Comparison of ENCODE assay signal across 24 cellular contexts in genomic region chr1:213446496-213446895, GRCh38.
"Had no signal": no experiment of that assay in that cellular context is flagged by ENCODE, and none has a peak within 500 bp of the region (broad histone marks: within the 10 kb centered on the region; RNA-seq: fewer than 3 reads in every experiment).

No MANE protein-coding gene starts in this region.

- H3K27ac ChIP-seq: neural progenitor cell, ovary, parathyroid adenoma, psoas muscle, right lobe of liver, sigmoid colon, stomach, thoracic aorta, thyroid gland, tibial nerve, upper lobe of left lung, vagina had no signal

- H3K27me3 ChIP-seq: neural progenitor cell, ovary, right lobe of liver, sigmoid colon, thyroid gland, tibial nerve, upper lobe of left lung, vagina had no signal

- ATAC-seq: right cardiac atrium; right lobe of liver; stimulated activated effector memory CD8-positive, alpha-beta T cell treated with anti-CD3 and anti-CD28 coated beads, Interleukin-12 subunit alpha, Interleukin-12 subunit beta, amount 100 ng/mL, for 72 hours; stimulated activated naive B cell treated with anti-CD40 and anti-IgM and Interleukin-4, amounts not matched to agents 10 μg/mL and 1 μg/mL and 100 μg/mL, for 72 hours had no signal

- H3K4me3 ChIP-seq: neural progenitor cell, ovary, psoas muscle, right lobe of liver, sigmoid colon, stomach, thoracic aorta, thyroid gland, tibial nerve, upper lobe of left lung, vagina had no signal

- DNase-seq: occipital lobe; ovary; posterior cingulate gyrus; psoas muscle; right cardiac atrium; right lobe of liver; sigmoid colon; small intestine; stimulated activated CD4-positive, alpha-beta T cell treated with anti-CD3 and anti-CD28 coated beads, Interleukin-15, amount 100 ng/mL, for 24 hours; stimulated activated CD4-positive, alpha-beta T cell treated with anti-CD3 and anti-CD28 coated beads, Interleukin-2, amount 100 ng/mL, for 24 hours; stimulated activated CD4-positive, alpha-beta T cell treated with anti-CD3 and anti-CD28 coated beads, Interleukin-2, amount 100 ng/mL, for 48 hours; stimulated activated CD4-positive, alpha-beta T cell treated with anti-CD3 and anti-CD28 coated beads, Interleukin-4, amount 100 ng/mL, for 24 hours; stimulated activated naive B cell treated with anti-CD40 and anti-IgM and Interleukin-4, amounts not matched to agents 10 μg/mL and 1 μg/mL and 100 μg/mL, for 72 hours; stimulated activated naive CD4-positive, alpha-beta T cell treated with Interleukin-2 at 50 U/mL for 16 hours; stomach; thyroid gland; trophoblast cell; upper lobe of left lung had no signal

- H3K9me3 ChIP-seq: ovary, psoas muscle, right lobe of liver, sigmoid colon, stomach, thoracic aorta, thyroid gland, tibial nerve, upper lobe of left lung, vagina had no signal

- H3K36me3 ChIP-seq: neural progenitor cell, ovary, right lobe of liver, sigmoid colon, stomach, thoracic aorta, thyroid gland, tibial nerve, upper lobe of left lung, vagina had no signal

- H3K4me1 ChIP-seq: parathyroid adenoma, psoas muscle, right lobe of liver, sigmoid colon, stomach, thyroid gland, tibial nerve, upper lobe of left lung, vagina had no signal
